ENCODE assay signal across 8 cellular contexts in the genomic region with DNA sequence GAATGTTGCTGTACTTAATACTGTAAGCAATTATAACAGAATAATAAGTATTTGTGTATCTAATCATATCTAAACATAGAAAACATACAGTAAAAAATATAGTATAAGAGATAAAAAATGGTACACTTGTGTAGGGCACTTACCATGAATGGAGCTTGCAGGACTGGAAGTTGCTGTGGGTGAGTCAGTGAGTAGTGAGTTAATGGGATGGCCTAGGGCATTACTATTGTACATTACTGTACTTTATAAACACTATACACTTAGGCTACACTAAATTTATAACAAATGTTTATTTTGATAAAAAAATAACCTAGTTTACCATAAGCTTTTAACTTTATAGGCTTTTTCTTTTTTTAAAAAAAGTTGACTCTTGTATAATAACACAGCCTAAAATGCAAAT.
"Had no signal": no experiment of that assay in that cellular context is flagged by ENCODE, and none has a peak within 500 bp of the region (broad histone marks: within the 10 kb centered on the region; RNA-seq: fewer than 3 reads in every experiment).

No MANE protein-coding gene starts in this region.

- H3K36me3 ChIP-seq: HAP-1 had no signal

- ATAC-seq: HCT116, HepG2 had no signal

- H3K9me3 ChIP-seq: HAP-1 had no signal

- DNase-seq: GM23248, GOT3, H7, HFFc6 had no signal

- H3K27ac ChIP-seq: GM23248, HL-60 had no signal

- H3K4me3 ChIP-seq: GM23248, HAP-1 had no signal
